Comparison of ENCODE assay signal across 1 cellular context in genomic region chr5:80034962-80035821, GRCh38.
TF ChIP-seq lines count a peak whose summit lies in the region.

Gene THBS4 (plus strand): TSS chr5:80035348. CDS start chr5:80035538, 190 bp downstream.

TF ChIP-seq in SK-N-SH, 30 proteins besides CTCF, POLR2A, EP300 and RAD21 (continued from another document):
- TF ChIP-seq GATA2 (CRISPR knock-in tag; IDR thresholded peaks at IDR 0.05) = no peak
